Comparison of ENCODE assay signal across 8 cellular contexts in the genomic region with DNA sequence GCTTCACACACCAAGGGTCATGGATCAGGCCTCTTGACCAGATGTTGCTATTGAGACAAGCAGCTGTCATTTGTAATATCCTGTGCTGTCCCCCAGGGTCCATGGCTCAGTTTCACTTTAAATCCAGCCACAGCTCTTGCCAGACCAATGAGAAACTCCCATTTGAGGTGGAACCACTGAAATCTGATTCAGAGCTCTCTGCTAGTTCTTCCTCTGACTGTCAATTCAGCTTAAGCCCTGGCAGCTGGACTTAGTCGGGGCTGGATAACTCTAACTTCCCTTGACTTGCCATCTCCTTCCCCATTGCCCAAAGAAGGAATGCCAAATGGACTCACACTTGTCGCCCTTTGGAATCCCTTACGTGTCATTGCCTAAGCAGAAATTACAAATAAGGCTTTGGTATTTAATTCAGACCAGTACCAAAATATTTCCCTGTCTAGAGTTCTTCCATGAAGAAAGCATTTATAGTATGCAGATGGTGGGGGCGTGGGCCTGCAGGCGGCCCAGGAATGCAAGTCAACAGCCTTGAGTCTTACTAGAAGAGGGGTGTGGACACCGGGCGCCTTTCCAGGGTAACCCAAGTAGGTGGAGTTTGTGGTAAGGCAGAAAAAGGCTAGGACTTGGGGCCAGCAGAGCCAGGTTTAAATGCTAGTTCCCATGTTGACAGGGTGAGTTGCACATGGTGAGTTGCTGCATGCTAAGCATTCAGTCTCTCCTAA.
DNase-seq lines count a peak whose midpoint lies in the region; ATAC-seq, FAIRE-seq and TF ChIP-seq lines count a peak whose summit lies in the region.

No MANE protein-coding gene starts in this region.

- H3K4me3 ChIP-seq in fibroblast of mammary gland (ENCODE audit: control insufficient read depth, low read depth, low read length) = peak overlapping the region; percentile 19
- no peak overlapping the region for H3K4me3 ChIP-seq in CD4-positive, alpha-beta memory T cell (ENCODE audit: low read length in 2 of 2)

- no peaks in the 10 kb centered on the region for H3K36me3 ChIP-seq in CD4-positive, alpha-beta memory T cell (ENCODE audit: insufficient read depth, low read length)

- H3K4me1 ChIP-seq in CD4-positive, alpha-beta memory T cell (ENCODE audit: insufficient read depth, low read length) = no peaks in the 10 kb centered on the region

- peak overlapping the region in 1 of 7 donors; percentile 17 for H3K27ac Mint-ChIP-seq in CD4-positive, alpha-beta memory T cell

- H3K27me3 ChIP-seq in CD4-positive, alpha-beta memory T cell (ENCODE audit: insufficient read depth, low read length) = no peaks in the 10 kb centered on the region

- ATAC-seq in GM18868 (IDR thresholded peaks at IDR 0.05; ENCODE audit: unreplicated experiment) = peak; percentile 69
- peak; percentile 64 for ATAC-seq in HG02970 (IDR thresholded peaks at IDR 0.05; ENCODE audit: low FRiP score, unreplicated experiment)
- no peak for ATAC-seq in HG03439 (IDR thresholded peaks at IDR 0.05; ENCODE audit: unreplicated experiment)

- no peaks in the 10 kb centered on the region for H3K4me1 Mint-ChIP-seq in CD4-positive, alpha-beta memory T cell

- H3K9me3 Mint-ChIP-seq in CD4-positive, alpha-beta memory T cell = no peaks in the 10 kb centered on the region

- no peaks in the 10 kb centered on the region for H3K36me3 Mint-ChIP-seq in CD4-positive, alpha-beta memory T cell

- no peak for FAIRE-seq in RCC 7860 (lab: Jason Lieb, UNC)

- CTCF ChIA-PET in CD4-positive, alpha-beta memory T cell (lab: Charles Lee; ENCODE audit: partially characterized antibody) = interaction anchor here (0.6 to 2.1 kb wide), 4 partner anchors 10 to 114 kb away, joined by 3 to 4 read pairs (median 3); no protein-coding TSS in a partner anchor

- TF ChIP-seq CTCF in fibroblast of mammary gland (conservative IDR thresholded peaks at IDR 0.05; ENCODE audit: control insufficient read depth, insufficient read depth, low read depth, low read length) = no peak

- peaks cover 3 to 8% of the 10 kb centered on the region in 2 donors for H3K27me3 Mint-ChIP-seq in CD4-positive, alpha-beta memory T cell

- POLR2A ChIA-PET in CD4-positive, alpha-beta memory T cell (lab: Charles Lee; ENCODE audit: partially characterized antibody) = no interaction called here

- no peak overlapping the region for H3K27ac ChIP-seq in CD4-positive, alpha-beta memory T cell (ENCODE audit: low read depth, low read length)

- intact Hi-C loops in CD4-positive, alpha-beta memory T cell (cut with micrococcal nuclease) = no loop called here

- H3K9me3 ChIP-seq in CD4-positive, alpha-beta memory T cell (ENCODE audit: control insufficient read depth in 1 of 2, low read length in 2 of 2) = no peaks in the 10 kb centered on the region

- DNase-seq in RCC 7860 (ENCODE audit: low spot score) (peak; percentile 47), fibroblast of mammary gland (ENCODE audit: low read depth) (peak; percentile 94), renal cortical epithelial cell (ENCODE audit: low read depth) (peak; percentile 98)
- no peak for DNase-seq in CD4-positive, alpha-beta memory T cell
- no peak for DNase-seq in stimulated activated CD4-positive, alpha-beta T cell treated with anti-CD3 and anti-CD28 coated beads, Interleukin-15, amount 100 ng/mL, for 24 hours

- H3K4me3 Mint-ChIP-seq in CD4-positive, alpha-beta memory T cell = no peak overlapping the region

Comparison
In these comparisons a context has a peak if more than half of its experiments do, and no peak if none do; other contexts are left out.
1. DNase-seq: peak in RCC 7860 (single experiment), fibroblast of mammary gland (single experiment) and renal cortical epithelial cell (single experiment); none in CD4-positive, alpha-beta memory T cell (0 of 5) and stimulated activated CD4-positive, alpha-beta T cell treated with anti-CD3 and anti-CD28 coated beads, Interleukin-15, amount 100 ng/mL, for 24 hours (single experiment).